In the genomic region with DNA sequence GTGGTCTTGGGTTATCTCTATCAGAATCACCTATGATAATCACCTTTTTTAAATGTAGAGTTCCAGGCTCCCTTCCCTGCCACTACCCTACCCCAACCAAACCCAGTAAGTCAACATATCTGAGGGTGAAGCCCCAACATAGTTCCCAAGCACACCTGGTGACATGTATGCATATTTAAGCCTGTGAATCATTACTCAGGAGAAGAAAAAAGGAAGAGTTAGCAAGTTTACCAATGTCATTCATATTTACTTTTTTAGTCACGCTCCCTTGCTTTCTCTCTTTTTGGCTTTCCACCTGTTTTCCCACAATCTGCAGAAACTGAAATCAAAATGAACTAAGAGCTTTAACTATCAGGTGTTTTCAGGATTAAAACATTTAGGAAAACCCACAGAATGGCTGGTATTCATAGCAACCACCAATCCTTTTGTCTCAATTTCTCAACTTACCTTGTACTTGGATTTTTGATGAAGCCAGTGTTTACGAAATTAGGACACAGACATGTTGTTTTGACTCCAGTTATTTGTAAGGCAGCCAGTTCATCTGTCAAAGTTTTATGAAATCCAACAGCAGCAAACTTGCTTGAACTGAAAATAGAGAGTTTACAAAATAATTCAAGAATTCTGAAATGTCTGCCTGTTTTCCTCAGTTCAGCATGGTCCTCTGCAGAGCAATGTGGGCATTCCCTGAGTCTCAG, we compare ENCODE assay signal across 1 cellular context.
TF ChIP-seq lines count a peak whose summit lies in the region.

No MANE protein-coding gene starts in this region.

TF ChIP-seq in GM23338, 12 proteins besides CTCF, POLR2A, EP300 and RAD21 (continued from another document):
- TF ChIP-seq, protein P1, sequence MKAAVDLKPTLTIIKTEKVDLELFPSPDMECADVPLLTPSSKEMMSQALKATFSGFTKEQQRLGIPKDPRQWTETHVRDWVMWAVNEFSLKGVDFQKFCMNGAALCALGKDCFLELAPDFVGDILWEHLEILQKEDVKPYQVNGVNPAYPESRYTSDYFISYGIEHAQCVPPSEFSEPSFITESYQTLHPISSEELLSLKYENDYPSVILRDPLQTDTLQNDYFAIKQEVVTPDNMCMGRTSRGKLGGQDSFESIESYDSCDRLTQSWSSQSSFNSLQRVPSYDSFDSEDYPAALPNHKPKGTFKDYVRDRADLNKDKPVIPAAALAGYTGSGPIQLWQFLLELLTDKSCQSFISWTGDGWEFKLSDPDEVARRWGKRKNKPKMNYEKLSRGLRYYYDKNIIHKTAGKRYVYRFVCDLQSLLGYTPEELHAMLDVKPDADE (IDR thresholded peaks at IDR 0.05), result no peak
- TF ChIP-seq STAT1 (IDR thresholded peaks at IDR 0.05; ENCODE audit: unreplicated experiment) (no peak), ZNF331 (CRISPR knock-in tag; IDR thresholded peaks at IDR 0.05; ENCODE audit: low read depth) (no peak), NANOG (IDR thresholded peaks at IDR 0.05; ENCODE audit: borderline replicate concordance) (no peak)
- TF ChIP-seq, protein P2, sequence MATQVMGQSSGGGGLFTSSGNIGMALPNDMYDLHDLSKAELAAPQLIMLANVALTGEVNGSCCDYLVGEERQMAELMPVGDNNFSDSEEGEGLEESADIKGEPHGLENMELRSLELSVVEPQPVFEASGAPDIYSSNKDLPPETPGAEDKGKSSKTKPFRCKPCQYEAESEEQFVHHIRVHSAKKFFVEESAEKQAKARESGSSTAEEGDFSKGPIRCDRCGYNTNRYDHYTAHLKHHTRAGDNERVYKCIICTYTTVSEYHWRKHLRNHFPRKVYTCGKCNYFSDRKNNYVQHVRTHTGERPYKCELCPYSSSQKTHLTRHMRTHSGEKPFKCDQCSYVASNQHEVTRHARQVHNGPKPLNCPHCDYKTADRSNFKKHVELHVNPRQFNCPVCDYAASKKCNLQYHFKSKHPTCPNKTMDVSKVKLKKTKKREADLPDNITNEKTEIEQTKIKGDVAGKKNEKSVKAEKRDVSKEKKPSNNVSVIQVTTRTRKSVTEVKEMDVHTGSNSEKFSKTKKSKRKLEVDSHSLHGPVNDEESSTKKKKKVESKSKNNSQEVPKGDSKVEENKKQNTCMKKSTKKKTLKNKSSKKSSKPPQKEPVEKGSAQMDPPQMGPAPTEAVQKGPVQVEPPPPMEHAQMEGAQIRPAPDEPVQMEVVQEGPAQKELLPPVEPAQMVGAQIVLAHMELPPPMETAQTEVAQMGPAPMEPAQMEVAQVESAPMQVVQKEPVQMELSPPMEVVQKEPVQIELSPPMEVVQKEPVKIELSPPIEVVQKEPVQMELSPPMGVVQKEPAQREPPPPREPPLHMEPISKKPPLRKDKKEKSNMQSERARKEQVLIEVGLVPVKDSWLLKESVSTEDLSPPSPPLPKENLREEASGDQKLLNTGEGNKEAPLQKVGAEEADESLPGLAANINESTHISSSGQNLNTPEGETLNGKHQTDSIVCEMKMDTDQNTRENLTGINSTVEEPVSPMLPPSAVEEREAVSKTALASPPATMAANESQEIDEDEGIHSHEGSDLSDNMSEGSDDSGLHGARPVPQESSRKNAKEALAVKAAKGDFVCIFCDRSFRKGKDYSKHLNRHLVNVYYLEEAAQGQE (IDR thresholded peaks at IDR 0.05; ENCODE audit: unreplicated experiment), result no peak
